ENCODE assay signal across 17 cellular contexts in the genomic region with DNA sequence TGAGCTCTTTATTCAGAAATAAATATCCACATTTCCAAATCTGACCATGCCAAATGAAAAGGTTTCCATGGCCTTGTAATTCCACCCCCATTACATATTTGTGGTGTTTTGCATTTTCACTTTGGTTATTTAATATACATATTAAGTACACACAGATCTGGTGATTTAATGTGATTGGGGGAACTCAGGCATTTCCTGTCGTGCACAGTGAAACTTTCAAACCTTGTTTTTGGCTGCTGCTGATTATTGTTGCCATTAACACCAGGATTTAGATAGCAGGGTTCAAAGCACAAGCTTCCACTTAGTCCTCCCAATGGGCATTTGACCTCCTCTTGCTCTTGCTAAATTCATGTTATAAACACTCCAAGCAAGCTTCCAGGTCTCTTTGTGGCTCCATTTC.
DNase-seq lines count a peak whose midpoint lies in the region; ATAC-seq, FAIRE-seq and TF ChIP-seq lines count a peak whose summit lies in the region.
"Had no signal": no experiment of that assay in that cellular context is flagged by ENCODE, and none has a peak within 500 bp of the region (broad histone marks: within the 10 kb centered on the region; RNA-seq: fewer than 3 reads in every experiment).

No MANE protein-coding gene starts in this region.

- CTCF ChIA-PET in HepG2 (lab: Yijun Ruan, JAX; ENCODE audit: low intra/inter-chr PET ratio, low total read pairs) = no interaction called here

- H3K9me3 ChIP-seq in HepG2 (ENCODE audit: low read length) = no peaks in the 10 kb centered on the region
- no peaks in the 10 kb centered on the region for H3K9me3 ChIP-seq in right lobe of liver
- no peaks in the 10 kb centered on the region for H3K9me3 ChIP-seq in SK-N-MC (ENCODE audit: low read depth, low read length)
- H3K9me3 ChIP-seq in breast epithelium = no peaks in the 10 kb centered on the region
- no peaks in the 10 kb centered on the region for H3K9me3 ChIP-seq in effector memory CD4-positive, alpha-beta T cell (ENCODE audit: control insufficient read depth, low read length)
- no peaks in the 10 kb centered on the region for H3K9me3 ChIP-seq in lower lobe of right lung
- H3K9me3 ChIP-seq: ascending aorta, colonic mucosa had no signal

- TF ChIP-seq CTCF in HepG2 (CRISPR knock-in tag; IDR thresholded peaks at IDR 0.05) (no peak), right lobe of liver (IDR thresholded peaks at IDR 0.05) (no peak), fibroblast of pulmonary artery (IDR thresholded peaks at IDR 0.05; ENCODE audit: low read length, missing control alignments) (no peak), breast epithelium (IDR thresholded peaks at IDR 0.05) (no peak), lower lobe of right lung (IDR thresholded peaks at IDR 0.05) (no peak)

- H3K79me2 ChIP-seq in HepG2 (ENCODE audit: insufficient read depth, low read length) = no peaks in the 10 kb centered on the region

- no peak for FAIRE-seq in HepG2 (lab: Jason Lieb, UNC)
- FAIRE-seq: TTC549 had no signal

- H3K27me3 ChIP-seq in HepG2 (ENCODE audit: control insufficient read depth in 1 of 2, insufficient read depth in 2 of 2, low read length in 2 of 2) = no peaks in the 10 kb centered on the region
- H3K27me3 ChIP-seq in right lobe of liver = no peaks in the 10 kb centered on the region
- H3K27me3 ChIP-seq in breast epithelium = no peaks in the 10 kb centered on the region
- no peaks in the 10 kb centered on the region for H3K27me3 ChIP-seq in effector memory CD4-positive, alpha-beta T cell (replicated peaks; ENCODE audit: control insufficient read depth, insufficient read depth, low read length, poor library complexity, severe bottlenecking)
- H3K27me3 ChIP-seq in lower lobe of right lung (ENCODE audit: low read depth) = no peaks in the 10 kb centered on the region
- H3K27me3 ChIP-seq: ascending aorta, colonic mucosa had no signal

- H3K27ac ChIP-seq in HepG2 (ENCODE audit: extremely low read length, insufficient read depth, low read length) (no peak overlapping the region), right lobe of liver (no peak overlapping the region), SK-N-MC (peak overlapping the region; percentile 98), breast epithelium (no peak overlapping the region), lower lobe of right lung (no peak overlapping the region)
- no peak overlapping the region for H3K27ac ChIP-seq in effector memory CD4-positive, alpha-beta T cell (ENCODE audit: insufficient read depth, low read length, poor library complexity, severe bottlenecking)
- H3K27ac ChIP-seq: ascending aorta, colonic mucosa, GM23248 had no signal

- no peak overlapping the region for H3K4me2 ChIP-seq in HepG2 (ENCODE audit: low read depth, low read length)

- ATAC-seq in HepG2 (no peak), right lobe of liver (no peak), lower lobe of right lung (no peak)

- no peak overlapping the region for H3K4me3 ChIP-seq in HepG2 (replicated peaks in 1 of 3; ENCODE audit: insufficient read depth in 1 of 3, low read depth in 2 of 3, low read length in 3 of 3)
- H3K4me3 ChIP-seq in right lobe of liver = no peak overlapping the region
- peak overlapping the region; percentile 58 for H3K4me3 ChIP-seq in SK-N-MC
- H3K4me3 ChIP-seq in fibroblast of pulmonary artery (replicated peaks; ENCODE audit: low read depth, low read length) = no peak overlapping the region
- H3K4me3 ChIP-seq in breast epithelium = no peak overlapping the region
- no peak overlapping the region for H3K4me3 ChIP-seq in effector memory CD4-positive, alpha-beta T cell (ENCODE audit: insufficient read depth, low read depth, low read length, poor library complexity, severe bottlenecking)
- H3K4me3 ChIP-seq in lower lobe of right lung = no peak overlapping the region
- H3K4me3 ChIP-seq: ascending aorta, colonic mucosa, GM23248 had no signal

- TF ChIP-seq RAD21 in HepG2 (CRISPR knock-in tag; IDR thresholded peaks at IDR 0.05) = no peak

- H3K9ac ChIP-seq in HepG2 (ENCODE audit: insufficient read depth, low read depth, low read length) (no peak overlapping the region), SK-N-MC (ENCODE audit: insufficient read length) (peak overlapping the region; percentile 24)
- H3K9ac ChIP-seq: GM23248 had no signal

- TF ChIP-seq POLR2A in HepG2 (IDR thresholded peaks at IDR 0.05; ENCODE audit: insufficient read depth in 1 of 2, low read depth in 2 of 2, low read length in 2 of 2) (no peak), right lobe of liver (IDR thresholded peaks at IDR 0.05) (no peak), breast epithelium (IDR thresholded peaks at IDR 0.05) (no peak)

- TF ChIP-seq EP300 in HepG2 (IDR thresholded peaks at IDR 0.05; ENCODE audit: low read depth in 2 of 2, low read length in 2 of 2) (no peak), HepG2 (CRISPR knock-in tag; IDR thresholded peaks at IDR 0.05; ENCODE audit: borderline replicate concordance) (no peak)

- DNase-seq in HepG2 (ENCODE audit: low spot score) = no peak
- no peak for DNase-seq in right lobe of liver
- no peak for DNase-seq in SK-N-MC (ENCODE audit: low read depth, low spot score)
- DNase-seq in fibroblast of pulmonary artery (ENCODE audit: low read depth) = peak; percentile 11
- no peak for DNase-seq in breast epithelium (ENCODE audit: low spot score in 2 of 2)
- no peak for DNase-seq in effector memory CD4-positive, alpha-beta T cell
- no peak for DNase-seq in HuH-7.5 (ENCODE audit: low spot score)
- DNase-seq in lower lobe of right lung = no peak
- DNase-seq: colonic mucosa; COR-L47; GM23248; islet precursor cell; NCI-H2029; NCI-H510A treated with DMSO at 0.1 percent for 48 hours; stimulated activated CD4-positive, alpha-beta T cell treated with anti-CD3 and anti-CD28 coated beads, Interleukin-2, amount 100 ng/mL, for 24 hours had no signal

- H3K36me3 ChIP-seq in HepG2 (replicated peaks in 1 of 2; ENCODE audit: control insufficient read depth in 1 of 2, insufficient read depth in 2 of 2, low read length in 2 of 2) (peaks cover 4% of the 10 kb centered on the region in 2 experiments), right lobe of liver (no peaks in the 10 kb centered on the region), SK-N-MC (ENCODE audit: insufficient read depth, low read length) (no peaks in the 10 kb centered on the region; the same call in 1 of the 2 replicates), breast epithelium (no peaks in the 10 kb centered on the region), lower lobe of right lung (no peaks in the 10 kb centered on the region)
- no peaks in the 10 kb centered on the region for H3K36me3 ChIP-seq in effector memory CD4-positive, alpha-beta T cell (ENCODE audit: control insufficient read depth, insufficient read depth, low read length)
- H3K36me3 ChIP-seq: colonic mucosa had no signal

- intact Hi-C loops in HepG2 (cut with micrococcal nuclease; ENCODE audit: unreplicated experiment) (no loop called here), right lobe of liver (cut with DNase I) (no loop called here), breast epithelium (cut with DNase I; ENCODE audit: low total_unique reads) (no loop called here), lower lobe of right lung (cut with DNase I) (no loop called here)

- H2AFZ ChIP-seq in HepG2 (ENCODE audit: low read length) = no peak overlapping the region
- H2AFZ ChIP-seq: GM23248 had no signal

- in situ Hi-C loops in HepG2 (cut with HindIII; ENCODE audit: extremely low pct_ligation_motif_present, low pct_unique_long_range_greater_than_20kb) = no loop called here

- H3K4me1 ChIP-seq in HepG2 (ENCODE audit: insufficient read depth, low read length) (peaks cover 53% of the 10 kb centered on the region), right lobe of liver (peaks cover 0 to 8% (median under 1%) of the 10 kb centered on the region in 4 donors), breast epithelium (no peaks in the 10 kb centered on the region), lower lobe of right lung (peaks cover 30% of the 10 kb centered on the region)
- peaks cover 14% of the 10 kb centered on the region for H3K4me1 ChIP-seq in effector memory CD4-positive, alpha-beta T cell (ENCODE audit: control insufficient read depth, insufficient read depth, low read length, poor library complexity, severe bottlenecking)
- H3K4me1 ChIP-seq: ascending aorta had no signal

- 80% methylated on average over 1 of the region's 1 CpG for WGBS in HepG2 (ENCODE audit: low lambda C conversion rate)
- 38% methylated on average over 1 of the region's 1 CpG for WGBS in right lobe of liver (ENCODE audit: insufficient coverage, low coverage, low lambda C conversion rate, missing lambda C conversion rate)

- no TSS peak for BruUV-seq in HepG2 (replicated peaks; lab: Mats Ljungman, UMichigan)

- H4K20me1 ChIP-seq in HepG2 (ENCODE audit: insufficient read depth, low read length) = no peaks in the 10 kb centered on the region

- POLR2A ChIA-PET in HepG2 (lab: Yijun Ruan, JAX) = no interaction called here

TF ChIP-seq in HepG2, 621 proteins besides CTCF, POLR2A, EP300 and RAD21:
- TF ChIP-seq HNF4A (CRISPR knock-in tag; IDR thresholded peaks at IDR 0.05) = peak; percentile 30; the same call in 1 of the 2 replicates
- no peak for TF ChIP-seq ZMYM3 (CRISPR knock-in tag; IDR thresholded peaks at IDR 0.05)
TF ChIP-seq in HepG2: peak in this region for 1.
